Comparison of ENCODE assay signal across 1 cellular context in the genomic region with DNA sequence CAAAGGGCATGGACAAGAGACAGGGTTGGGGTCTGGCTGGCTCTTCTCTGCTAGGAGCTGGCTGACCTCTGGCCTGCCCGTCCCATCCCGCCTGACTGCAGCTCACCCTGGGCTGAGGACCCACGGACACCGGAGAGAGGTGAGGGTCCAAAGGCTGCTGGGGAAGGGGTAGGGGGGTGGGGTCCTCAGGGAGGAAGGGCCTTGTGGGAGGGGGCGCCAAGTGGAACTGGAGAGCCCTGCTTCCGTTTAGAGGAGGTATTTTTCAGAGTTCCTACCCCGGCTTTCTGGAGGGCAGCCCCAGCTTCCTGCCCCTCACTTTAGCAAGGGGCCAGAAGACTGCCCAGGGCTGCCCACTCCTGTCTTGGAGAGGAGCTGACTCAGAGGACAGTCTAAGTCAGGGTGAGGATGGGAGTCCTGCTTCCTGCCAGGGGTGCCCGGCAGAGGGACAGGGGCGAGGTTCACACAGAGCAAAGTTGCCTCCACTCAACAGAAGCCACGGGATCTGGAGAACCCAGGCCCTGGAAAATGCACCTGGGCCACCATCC.
A peak's percentile ranks its signal among the peaks of the same experiment; 100 is the strongest.
TF ChIP-seq lines count a peak whose summit lies in the region.

No MANE protein-coding gene starts in this region.

TF ChIP-seq in K562, 482 proteins besides CTCF, POLR2A, EP300 and RAD21:
- TF ChIP-seq ATF7 (IDR thresholded peaks at IDR 0.05) (no peak), TBP (optimal IDR thresholded peaks at IDR 0.05; ENCODE audit: low read depth, low read length) (peak; percentile 35)
